Comparison of ENCODE assay signal across 8 cellular contexts in the genomic region with DNA sequence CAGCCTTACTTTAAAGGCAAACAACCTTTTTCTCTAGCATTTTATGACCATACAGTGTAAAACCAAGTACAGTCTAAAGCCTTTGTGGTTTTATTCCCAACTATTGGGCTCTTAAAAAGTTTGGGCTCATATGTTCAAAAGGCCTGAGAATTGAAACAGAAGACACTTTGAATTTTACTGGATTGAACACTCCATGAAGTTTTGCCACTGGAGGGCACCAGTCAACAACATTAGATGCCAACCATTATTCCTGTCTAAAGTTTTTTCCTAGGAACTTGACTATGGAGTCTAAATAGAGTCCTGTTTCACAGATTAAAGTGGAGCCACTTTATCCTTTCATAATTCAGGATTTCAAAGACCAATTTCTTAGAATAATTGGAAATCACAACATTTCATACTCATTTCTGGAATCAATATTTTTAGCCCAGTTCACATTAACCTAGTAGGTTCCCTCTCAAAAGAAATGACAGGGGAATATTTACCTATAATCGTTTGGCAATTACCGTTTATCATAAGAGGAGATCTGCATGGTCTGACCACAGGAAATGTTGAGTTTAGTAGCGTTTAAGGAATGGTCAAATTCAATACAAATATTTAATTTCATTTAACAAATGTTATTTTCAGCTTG.
A peak's percentile ranks its signal among the peaks of the same experiment; 100 is the strongest.
DNase-seq lines count a peak whose midpoint lies in the region; ATAC-seq and TF ChIP-seq lines count a peak whose summit lies in the region.

No MANE protein-coding gene starts in this region.

- peak; percentile 49 for TF ChIP-seq CTCF in WERI-Rb-1 (IDR thresholded peaks at IDR 0.05; ENCODE audit: low read depth, low read length)
- peak; percentile 82 for TF ChIP-seq CTCF in hepatocyte (IDR thresholded peaks at IDR 0.05; ENCODE audit: poor library complexity)
- peak; percentile 54 for TF ChIP-seq CTCF in thoracic aorta (IDR thresholded peaks at IDR 0.05)

- no peak overlapping the region for H2AFZ ChIP-seq in hepatocyte

- in situ Hi-C loops in KBM-7 (cut with MboI; ENCODE audit: low pct_unique_long_range_greater_than_20kb, low sequenced_read_pairs): no loop called here

- H3K9me2 ChIP-seq in hepatocyte (replicated peaks; ENCODE audit: insufficient read depth): no peaks in the 10 kb centered on the region

- H3K27me3 ChIP-seq in WERI-Rb-1 (ENCODE audit: insufficient read depth, low read depth, severe bottlenecking): no peaks in the 10 kb centered on the region
- no peaks in the 10 kb centered on the region for H3K27me3 ChIP-seq in hepatocyte
- no peaks in the 10 kb centered on the region for H3K27me3 ChIP-seq in thoracic aorta (replicated peaks; ENCODE audit: insufficient read depth)

- ATAC-seq in thoracic aorta (ENCODE audit: insufficient number of reproducible peaks, low FRiP score, low read depth) (no peak), GM19351 (IDR thresholded peaks at IDR 0.05; ENCODE audit: unreplicated experiment) (no peak), HG02870 (IDR thresholded peaks at IDR 0.05; ENCODE audit: unreplicated experiment) (no peak)

- no peaks in the 10 kb centered on the region for H3K79me2 ChIP-seq in hepatocyte

- no peaks in the 10 kb centered on the region for H3K4me1 ChIP-seq in hepatocyte (ENCODE audit: insufficient read depth)
- no peaks in the 10 kb centered on the region for H3K4me1 ChIP-seq in thoracic aorta (ENCODE audit: control insufficient read depth in 1 of 2, low read depth in 2 of 2)

- no peaks in the 10 kb centered on the region for H4K20me1 ChIP-seq in hepatocyte (ENCODE audit: insufficient read depth, poor library complexity, severe bottlenecking)

- H3K27ac ChIP-seq in WERI-Rb-1: no peak overlapping the region
- no peak overlapping the region for H3K27ac ChIP-seq in hepatocyte
- H3K27ac ChIP-seq in thoracic aorta: no peak overlapping the region

- H3K4me3 ChIP-seq in WERI-Rb-1 (ENCODE audit: low read depth, low read length): no peak overlapping the region
- H3K4me3 ChIP-seq in hepatocyte: no peak overlapping the region
- H3K4me3 ChIP-seq in thoracic aorta: no peak overlapping the region

- no peak overlapping the region for H3K4me2 ChIP-seq in hepatocyte

- H3K36me3 ChIP-seq in WERI-Rb-1 (no peaks in the 10 kb centered on the region), hepatocyte (replicated peaks; ENCODE audit: insufficient read depth, low read depth) (no peaks in the 10 kb centered on the region), thoracic aorta (no peaks in the 10 kb centered on the region)

- 54% methylated on average over 3 of the region's 3 CpGs for WGBS in hepatocyte (ENCODE audit: low lambda C conversion rate, missing lambda C conversion rate)

- DNase-seq in D341Med (ENCODE audit: low spot score): peak; percentile 41
- DNase-seq in KBM-7: peak; percentile 18
- DNase-seq in WERI-Rb-1: peak; percentile 30
- peak; percentile 68 for DNase-seq in hepatocyte (ENCODE audit: low spot score)
- no peak for DNase-seq in thoracic aorta (ENCODE audit: low spot score)
- DNase-seq in SKM-1 (lab: John Stamatoyannopoulos, UW; ENCODE audit: unreplicated experiment): no peak

- no peaks in the 10 kb centered on the region for H3K9me3 ChIP-seq in WERI-Rb-1 (ENCODE audit: severe bottlenecking)
- H3K9me3 ChIP-seq in hepatocyte (ENCODE audit: low read depth): no peaks in the 10 kb centered on the region
- no peaks in the 10 kb centered on the region for H3K9me3 ChIP-seq in thoracic aorta

Comparison
In these comparisons a context has a peak if more than half of its experiments do, and no peak if none do; other contexts are left out.
1. DNase-seq: peak in D341Med (single experiment), KBM-7 (single experiment), WERI-Rb-1 (single experiment) and hepatocyte (single experiment); none in thoracic aorta (single experiment) and SKM-1 (single experiment).
2. Peak in every context shown above with its lines, with median percentiles within 50 percentile points of each other: CTCF ChIP-seq.